ENCODE assay signal across 12 cellular contexts in the genomic region with DNA sequence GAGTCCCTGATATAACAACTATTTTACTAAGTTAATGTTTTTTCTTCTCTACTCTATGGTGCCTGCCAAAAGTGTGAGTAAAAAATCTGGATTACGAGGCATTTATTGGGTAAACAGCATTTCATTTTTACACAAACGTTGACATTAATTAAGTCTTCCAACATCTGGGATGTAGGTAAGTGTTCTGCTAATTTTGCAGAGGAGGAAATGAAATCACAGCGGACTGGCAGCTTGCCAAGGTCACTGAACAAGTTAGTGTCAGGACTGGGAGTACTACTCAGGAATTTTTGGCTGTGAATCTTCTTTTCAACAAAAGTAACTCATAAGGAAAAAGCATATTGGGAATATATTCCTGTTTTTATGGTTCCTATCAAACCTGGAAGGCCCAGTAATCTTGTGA.
DNase-seq lines count a peak whose midpoint lies in the region; ATAC-seq and TF ChIP-seq lines count a peak whose summit lies in the region.
"Had no signal": no experiment of that assay in that cellular context is flagged by ENCODE, and none has a peak within 500 bp of the region (broad histone marks: within the 10 kb centered on the region; RNA-seq: fewer than 3 reads in every experiment).

No MANE protein-coding gene starts in this region.

- no peak overlapping the region for H3K4me3 Mint-ChIP-seq in WTC11

- intact Hi-C loops in tibial artery (cut with DNase I; ENCODE audit: low total_unique reads) = no loop called here

- POLR2A ChIA-PET in WTC11 (lab: Charles Lee) = no interaction called here

- CTCF ChIA-PET in WTC11 (lab: Charles Lee) = no interaction called here

- H3K27ac ChIP-seq in tibial artery = peak overlapping the region in 1 of 2 donors; percentile 29
- H3K27ac ChIP-seq: brain microvascular endothelial cell, left lung had no signal

- H3K27me3 ChIP-seq in MG63 (no peaks in the 10 kb centered on the region), tibial artery (no peaks in the 10 kb centered on the region)
- H3K27me3 ChIP-seq: brain microvascular endothelial cell, left lung had no signal

- no peak overlapping the region for H3K27ac Mint-ChIP-seq in WTC11

- no peaks in the 10 kb centered on the region for H3K4me1 Mint-ChIP-seq in WTC11

- H3K36me3 ChIP-seq in MG63 (no peaks in the 10 kb centered on the region), tibial artery (no peaks in the 10 kb centered on the region)
- H3K36me3 ChIP-seq: brain microvascular endothelial cell, left lung had no signal

- no peaks in the 10 kb centered on the region for H3K36me3 Mint-ChIP-seq in WTC11

- ATAC-seq in left lobe of liver (no peak), WTC11 (no peak)
- ATAC-seq: left lung had no signal

- no peaks in the 10 kb centered on the region for H3K9me3 Mint-ChIP-seq in WTC11

- no peaks in the 10 kb centered on the region for H3K9me3 ChIP-seq in MG63
- no peaks in the 10 kb centered on the region for H3K9me3 ChIP-seq in tibial artery
- H3K9me3 ChIP-seq: left lung had no signal

- peaks cover 0 to 28% (median 11%) of the 10 kb centered on the region in 4 donors for H3K4me1 ChIP-seq in tibial artery

- peak; percentile 45 for DNase-seq in MG63
- DNase-seq in choroid plexus epithelial cell (ENCODE audit: low read depth) = peak; percentile 61
- DNase-seq in left lobe of liver (ENCODE audit: low spot score) = peak; percentile 50
- DNase-seq in tibial artery = peak; percentile 72 to 74
- no peak for DNase-seq in foreskin melanocyte
- DNase-seq in WTC11 (ENCODE audit: low spot score) = no peak
- DNase-seq in SHP77 treated with DMSO at 0.1 percent for 48 hours (lab: John Stamatoyannopoulos, UW) = no peak
- DNase-seq: brain microvascular endothelial cell, COR-L47, foreskin fibroblast, retina had no signal

- no peaks in the 10 kb centered on the region for H3K27me3 Mint-ChIP-seq in WTC11 (ENCODE audit: low read depth)

- H3K4me3 ChIP-seq in MG63 (no peak overlapping the region), choroid plexus epithelial cell (ENCODE audit: low read depth, low read length) (no peak overlapping the region), tibial artery (no peak overlapping the region)
- H3K4me3 ChIP-seq: left lung had no signal

- TF ChIP-seq CTCF in choroid plexus epithelial cell (conservative IDR thresholded peaks at IDR 0.05; ENCODE audit: low read depth, low read length) = no peak
- TF ChIP-seq CTCF in tibial artery (IDR thresholded peaks at IDR 0.05) = no peak
- no peak for TF ChIP-seq CTCF in WTC11 (IDR thresholded peaks at IDR 0.05)

TF ChIP-seq in WTC11, 78 proteins besides CTCF, POLR2A, EP300 and RAD21:
- no peak for TF ChIP-seq ELF4 (CRISPR knock-in tag; IDR thresholded peaks at IDR 0.05; ENCODE audit: low read depth)
- TF ChIP-seq CBFB (CRISPR knock-in tag; IDR thresholded peaks at IDR 0.05; ENCODE audit: low read depth) = no peak

Comparison
In these comparisons a context has a peak if more than half of its experiments do, and no peak if none do; other contexts are left out.
1. DNase-seq: peak in MG63 (single experiment), choroid plexus epithelial cell (single experiment), left lobe of liver (single experiment) and tibial artery (2 of 2); none in foreskin melanocyte (single experiment), WTC11 (single experiment) and SHP77 treated with DMSO at 0.1 percent for 48 hours (single experiment).